Comparison of ENCODE assay signal across 9 cellular contexts in the genomic region with DNA sequence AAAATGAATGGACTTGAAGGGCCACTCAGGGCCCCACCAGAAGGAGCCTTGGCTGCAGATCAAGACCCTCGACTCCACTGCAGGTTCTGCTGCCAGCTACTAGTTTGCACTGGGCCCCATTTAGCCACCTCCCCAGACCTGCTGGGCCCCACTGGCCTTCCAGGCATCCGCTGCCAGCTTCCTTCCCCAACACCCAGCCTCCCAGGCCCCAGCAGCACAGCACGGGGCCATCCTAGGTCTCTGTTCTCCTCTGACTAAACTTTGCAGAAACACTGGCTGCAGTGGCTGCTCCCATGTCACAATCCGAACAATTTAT.
DNase-seq lines count a peak whose midpoint lies in the region; ATAC-seq and TF ChIP-seq lines count a peak whose summit lies in the region.
"Had no signal": no experiment of that assay in that cellular context is flagged by ENCODE, and none has a peak within 500 bp of the region (broad histone marks: within the 10 kb centered on the region; RNA-seq: fewer than 3 reads in every experiment).

No MANE protein-coding gene starts in this region.

- ATAC-seq in Right ventricle myocardium inferior (peak; percentile 39), left lung (peak; percentile 85)
- peak; percentile 17 for ATAC-seq in activated T-helper 17 cell treated with anti-CD3 and anti-CD28 coated beads, Interleukin-2, amount 50 U/mL, for 72 hours (replicated peaks)

- TF ChIP-seq POLR2A in uterus (IDR thresholded peaks at IDR 0.05) (no peak), lower leg skin (IDR thresholded peaks at IDR 0.05) (no peak)

- H3K4me3 ChIP-seq in left lung (no peak overlapping the region), uterus (no peak overlapping the region), lower leg skin (ENCODE audit: low read depth, poor library complexity, severe bottlenecking) (no peak overlapping the region)
- H3K4me3 ChIP-seq: hepatocyte had no signal

- H3K27ac Mint-ChIP-seq in activated T-helper 17 cell treated with anti-CD3 and anti-CD28 coated beads, Interleukin-2, amount 50 U/mL, for 72 hours, result peak overlapping the region; percentile 97
- no peak overlapping the region for H3K27ac Mint-ChIP-seq in glutamatergic neuron (ENCODE audit: unreplicated experiment)

- H3K4me1 ChIP-seq in left lung, result peaks cover 60 to 99% of the 10 kb centered on the region in 2 donors
- peaks cover 20 to 25% of the 10 kb centered on the region in 2 donors for H3K4me1 ChIP-seq in uterus

- H3K4me3 Mint-ChIP-seq in activated T-helper 17 cell treated with anti-CD3 and anti-CD28 coated beads, Interleukin-2, amount 50 U/mL, for 72 hours, result peak overlapping the region; percentile 83
- no peak overlapping the region for H3K4me3 Mint-ChIP-seq in glutamatergic neuron (ENCODE audit: unreplicated experiment)

- 55 to 65% methylated on average over 4 of the region's 4 CpGs for WGBS in lower leg skin, 2 donors

- H3K36me3 ChIP-seq in left lung (no peaks in the 10 kb centered on the region), uterus (no peaks in the 10 kb centered on the region)

- H3K27me3 ChIP-seq in left lung (no peaks in the 10 kb centered on the region), uterus (no peaks in the 10 kb centered on the region)
- H3K27me3 ChIP-seq: hepatocyte had no signal

- H3K4me1 Mint-ChIP-seq in activated T-helper 17 cell treated with anti-CD3 and anti-CD28 coated beads, Interleukin-2, amount 50 U/mL, for 72 hours, result peaks cover 59% of the 10 kb centered on the region
- H3K4me1 Mint-ChIP-seq in glutamatergic neuron (ENCODE audit: low read depth, unreplicated experiment), result peaks cover 7% of the 10 kb centered on the region

- no peaks in the 10 kb centered on the region for H3K9me3 Mint-ChIP-seq in activated T-helper 17 cell treated with anti-CD3 and anti-CD28 coated beads, Interleukin-2, amount 50 U/mL, for 72 hours
- peaks cover 5% of the 10 kb centered on the region for H3K9me3 Mint-ChIP-seq in glutamatergic neuron (ENCODE audit: unreplicated experiment)

- H3K9me3 ChIP-seq in left lung (no peaks in the 10 kb centered on the region), uterus (no peaks in the 10 kb centered on the region)

- H3K27ac ChIP-seq in left lung (peak overlapping the region; percentile 73 to 79), uterus (peak overlapping the region; percentile 36 to 62)
- H3K27ac ChIP-seq: hepatocyte had no signal

- no peaks in the 10 kb centered on the region for H3K27me3 Mint-ChIP-seq in activated T-helper 17 cell treated with anti-CD3 and anti-CD28 coated beads, Interleukin-2, amount 50 U/mL, for 72 hours
- H3K27me3 Mint-ChIP-seq in glutamatergic neuron (ENCODE audit: unreplicated experiment), result no peaks in the 10 kb centered on the region

- intact Hi-C loops in Right ventricle myocardium inferior (cut with DNase I), result no loop called here
- intact Hi-C loops in cardiac septum (cut with DNase I), result no loop called here
- intact Hi-C loops in left lung (cut with DNase I), result loop anchor here in 1 of 2 donors (10.0 kb wide), 1 partner anchor 117 kb away; no protein-coding TSS in a partner anchor
- intact Hi-C loops in uterus (cut with DNase I; ENCODE audit: low total_unique reads), result no loop called here
- intact Hi-C loops in lower leg skin (cut with DNase I; ENCODE audit: low total_unique reads), result no loop called here

- DNase-seq in Right ventricle myocardium inferior (ENCODE audit: missing footprints), result no peak
- no peak for DNase-seq in cardiac septum (ENCODE audit: low spot score)
- DNase-seq in left lung, result peak; percentile 83 to 91
- no peak for DNase-seq in uterus
- no peak for DNase-seq in NCI-H2081 (lab: John Stamatoyannopoulos, UW)
- no peak for DNase-seq in lower leg skin (ENCODE audit: low spot score in 2 of 2)
- DNase-seq in glutamatergic neuron, result no peak

- TF ChIP-seq CTCF in left lung (IDR thresholded peaks at IDR 0.05) (no peak), uterus (IDR thresholded peaks at IDR 0.05) (no peak), lower leg skin (IDR thresholded peaks at IDR 0.05) (no peak), glutamatergic neuron (IDR thresholded peaks at IDR 0.05; ENCODE audit: partially characterized antibody, unreplicated experiment) (no peak)

- peaks cover 82% of the 10 kb centered on the region for H3K36me3 Mint-ChIP-seq in activated T-helper 17 cell treated with anti-CD3 and anti-CD28 coated beads, Interleukin-2, amount 50 U/mL, for 72 hours (ENCODE audit: low read depth)
- no peaks in the 10 kb centered on the region for H3K36me3 Mint-ChIP-seq in glutamatergic neuron (ENCODE audit: unreplicated experiment)

Comparison
In these comparisons a context has a peak if more than half of its experiments do, and no peak if none do; other contexts are left out.
1. ATAC-seq: peak in every context shown above with its lines; median percentile 85 in left lung; 39 in Right ventricle myocardium inferior; 17 in activated T-helper 17 cell treated with anti-CD3 and anti-CD28 coated beads, Interleukin-2, amount 50 U/mL, for 72 hours.
2. DNase-seq: peak in left lung (2 of 2); none in Right ventricle myocardium inferior (single experiment), cardiac septum (single experiment), uterus (0 of 2), NCI-H2081 (0 of 2), lower leg skin (0 of 2) and glutamatergic neuron (single experiment).